ENCODE assay signal across 9 cellular contexts in the genomic region with DNA sequence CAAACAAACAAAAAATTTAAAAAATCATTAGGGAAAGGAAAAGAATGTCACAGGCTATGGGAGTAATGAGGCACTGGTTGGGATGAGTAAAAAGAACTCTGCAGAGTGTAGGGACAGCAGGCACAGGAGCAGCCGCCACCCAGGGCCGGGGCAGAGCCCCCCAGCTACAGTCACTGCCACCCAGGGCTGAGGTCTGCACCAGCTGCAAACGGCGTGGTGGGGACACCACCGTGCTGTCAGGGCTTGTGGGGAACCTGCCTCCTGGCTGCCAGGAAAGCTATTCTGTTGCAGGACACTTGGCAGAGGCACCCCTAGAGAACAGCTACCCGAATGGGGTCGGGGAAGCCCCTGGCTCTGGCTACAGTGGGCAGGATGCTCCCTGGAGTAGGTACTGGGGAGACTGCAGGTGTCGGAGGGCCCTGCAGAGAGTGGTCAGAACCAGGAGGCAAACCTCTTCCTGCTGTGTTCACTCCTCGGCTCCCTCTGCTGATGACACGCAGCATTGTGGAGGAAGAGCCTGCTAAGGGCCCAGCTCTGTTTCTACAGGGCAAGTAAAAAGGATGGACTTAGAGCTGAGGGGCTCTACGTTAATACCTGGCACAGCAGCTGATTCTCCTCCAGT. TPM values are rescaled to one million over a fixed set of nuclear protein-coding genes. Genes with fewer than 3 reads are reported as not detected.
DNase-seq lines count a peak whose midpoint lies in the region; ATAC-seq, FAIRE-seq and TF ChIP-seq lines count a peak whose summit lies in the region.
"Had no signal": no experiment of that assay in that cellular context is flagged by ENCODE, and none has a peak within 500 bp of the region (broad histone marks: within the 10 kb centered on the region; RNA-seq: fewer than 3 reads in every experiment).

No MANE protein-coding gene starts in this region.

- H3K4me3 Mint-ChIP-seq in Caco-2 (ENCODE audit: unreplicated experiment) (no peak overlapping the region), progenitor cell of endocrine pancreas (ENCODE audit: low read depth) (no peak overlapping the region)

- no peak overlapping the region for H3K27ac Mint-ChIP-seq in Caco-2 (ENCODE audit: unreplicated experiment)
- no peak overlapping the region for H3K27ac Mint-ChIP-seq in progenitor cell of endocrine pancreas

- H3K9me3 Mint-ChIP-seq in Caco-2 (ENCODE audit: unreplicated experiment) (no peaks in the 10 kb centered on the region), progenitor cell of endocrine pancreas (ENCODE audit: low read depth) (no peaks in the 10 kb centered on the region)

- POLR2A ChIA-PET in Caco-2 (lab: Charles Lee): no interaction called here

- H3K9me3 ChIP-seq in Caco-2: no peaks in the 10 kb centered on the region

- H3K27me3 ChIP-seq in Caco-2 (replicated peaks; ENCODE audit: control insufficient read depth, insufficient read depth, low read length): no peaks in the 10 kb centered on the region

- H3K36me3 Mint-ChIP-seq in Caco-2 (ENCODE audit: insufficient read depth, unreplicated experiment) (peaks cover 8% of the 10 kb centered on the region), progenitor cell of endocrine pancreas (ENCODE audit: insufficient read depth) (peaks cover 15% of the 10 kb centered on the region)

- intact Hi-C loops in Caco-2 (cut with micrococcal nuclease; ENCODE audit: unreplicated experiment): loop anchor here (5.0 kb wide), 1 partner anchor 108 kb away; no protein-coding TSS in a partner anchor

- no peak for FAIRE-seq in RCC 7860 (lab: Jason Lieb, UNC)
- FAIRE-seq: TTC549 had no signal

- ATAC-seq in GM19035 (IDR thresholded peaks at IDR 0.05; ENCODE audit: unreplicated experiment): no peak
- ATAC-seq in GM21447 (IDR thresholded peaks at IDR 0.05; ENCODE audit: unreplicated experiment): no peak

- DNase-seq in Caco-2: peak; percentile 71 to 72
- DNase-seq in RCC 7860 (ENCODE audit: low spot score): peak; percentile 15
- peak; percentile 59 for DNase-seq in epithelial cell of esophagus (ENCODE audit: low read depth)
- no peak for DNase-seq in progenitor cell of endocrine pancreas (ENCODE audit: low spot score, unreplicated experiment)

- H3K4me1 ChIP-seq in Caco-2: no peaks in the 10 kb centered on the region
- H3K4me1 ChIP-seq: parathyroid adenoma had no signal

- CTCF ChIA-PET in Caco-2 (lab: Charles Lee): interaction anchor here (0.7 to 1.3 kb wide), 6 partner anchors 31 to 109 kb away, joined by 3 to 9 read pairs (median 3); a partner anchor contains a TSS

- H3K36me3 ChIP-seq in Caco-2 (ENCODE audit: control insufficient read depth, insufficient read depth, low read length): no peaks in the 10 kb centered on the region

- no TSS peak for BruUV-seq in Caco-2 (replicated peaks; lab: Mats Ljungman, UMichigan)

- TF ChIP-seq CTCF in Caco-2 (IDR thresholded peaks at IDR 0.05; ENCODE audit: insufficient read depth in 1 of 2, low read depth in 1 of 2, low read length in 1 of 2, severe bottlenecking in 1 of 2, unreplicated experiment in 1 of 2) (peak; percentile 48 to 62), GM12875 (IDR thresholded peaks at IDR 0.05; ENCODE audit: borderline replicate concordance, insufficient read depth, low read depth, low read length) (peak; percentile 43; the same call in 1 of the 2 replicates), epithelial cell of esophagus (IDR thresholded peaks at IDR 0.05; ENCODE audit: insufficient read depth, low read depth, low read length, missing control alignments) (peak; percentile 63), progenitor cell of endocrine pancreas (IDR thresholded peaks at IDR 0.05; ENCODE audit: unreplicated experiment) (peak; percentile 40)

- H3K4me3 ChIP-seq in Caco-2 (ENCODE audit: low read depth, low read length): no peak overlapping the region
- H3K4me3 ChIP-seq in GM12875 (ENCODE audit: low read depth, low read length): no peak overlapping the region
- H3K4me3 ChIP-seq in epithelial cell of esophagus (ENCODE audit: low read length): no peak overlapping the region

- H3K27me3 Mint-ChIP-seq in Caco-2 (ENCODE audit: insufficient read depth, unreplicated experiment) (no peaks in the 10 kb centered on the region), progenitor cell of endocrine pancreas (no peaks in the 10 kb centered on the region)

- H3K4me1 Mint-ChIP-seq in Caco-2 (ENCODE audit: low read depth, unreplicated experiment) (no peaks in the 10 kb centered on the region), progenitor cell of endocrine pancreas (ENCODE audit: low read depth) (no peaks in the 10 kb centered on the region)

RNA-seq across cellular contexts. Expression of a gene that starts 32.3 kb away (rescaled TPM):
- total RNA-seq in Caco-2 (2022) (85.3 and 87.9 TPM in 2 replicates), progenitor cell of endocrine pancreas (53.9 and 57.4 TPM in 2 replicates)
